8 cellular contexts compared by ENCODE assay signal in genomic region chr6:158560787-158561246, GRCh38. TPM values are rescaled to one million over a fixed set of nuclear protein-coding genes. Genes with fewer than 3 reads are reported as not detected.
DNase-seq lines count a peak whose midpoint lies in the region; ATAC-seq, FAIRE-seq and TF ChIP-seq lines count a peak whose summit lies in the region.

No MANE protein-coding gene starts in this region.

- peak overlapping the region; percentile 95 for H3K4me3 Mint-ChIP-seq in endothelial cell (ENCODE audit: unreplicated experiment)
- H3K4me3 Mint-ChIP-seq in naive thymus-derived CD8-positive, alpha-beta T cell: peak overlapping the region; percentile 89 to 97 (median 94)

- DNase-seq in Right ventricle myocardium superior: no peak
- no peak for DNase-seq in cardiac septum (ENCODE audit: low spot score)
- DNase-seq in SJCRH30: peak; percentile 40 to 56
- DNase-seq in endothelial cell (ENCODE audit: low spot score): no peak
- no peak for DNase-seq in naive thymus-derived CD8-positive, alpha-beta T cell
- no peak for DNase-seq in NCI-H2171 (lab: John Stamatoyannopoulos, UW)
- no peak for DNase-seq in RCC 7860 (ENCODE audit: low spot score)
- DNase-seq in GM10248 (ENCODE audit: extremely low spot score): no peak

- intact Hi-C loops in Right ventricle myocardium superior (cut with DNase I) (no loop called here), cardiac septum (cut with DNase I) (no loop called here)

- H3K27me3 ChIP-seq in SJCRH30: no peaks in the 10 kb centered on the region

- no peaks in the 10 kb centered on the region for H3K36me3 ChIP-seq in SJCRH30

- ATAC-seq in Right ventricle myocardium superior (ENCODE audit: poor library complexity): peak; percentile 39
- no peak for ATAC-seq in naive thymus-derived CD8-positive, alpha-beta T cell

- H3K4me3 ChIP-seq in SJCRH30: peak overlapping the region; percentile 86

- FAIRE-seq in RCC 7860 (lab: Jason Lieb, UNC): no peak

- H3K27ac Mint-ChIP-seq in endothelial cell (ENCODE audit: unreplicated experiment): peak overlapping the region; percentile 83
- peak overlapping the region; percentile 73 to 97 (median 94) for H3K27ac Mint-ChIP-seq in naive thymus-derived CD8-positive, alpha-beta T cell

- CTCF ChIA-PET in GM10248 (lab: Yijun Ruan, JAX): interaction anchor here (1.3 kb wide), 1 partner anchor 8 kb away, joined by 3 read pairs; no protein-coding TSS in a partner anchor

- POLR2A ChIA-PET in naive thymus-derived CD8-positive, alpha-beta T cell (lab: Charles Lee): no interaction called here
- POLR2A ChIA-PET in GM10248 (lab: Yijun Ruan, JAX): no interaction called here

- no peak for TF ChIP-seq CTCF in endothelial cell (IDR thresholded peaks at IDR 0.05; ENCODE audit: unreplicated experiment)
- no peak for TF ChIP-seq CTCF in GM10248 (IDR thresholded peaks at IDR 0.05; ENCODE audit: control extremely low read depth, extremely low read depth, low read depth, missing control alignments)

- peaks cover 8% of the 10 kb centered on the region for H3K36me3 Mint-ChIP-seq in endothelial cell (ENCODE audit: low read depth, unreplicated experiment)
- H3K36me3 Mint-ChIP-seq in naive thymus-derived CD8-positive, alpha-beta T cell: no peaks in the 10 kb centered on the region

- no peaks in the 10 kb centered on the region for H3K9me3 Mint-ChIP-seq in endothelial cell (ENCODE audit: unreplicated experiment)
- no peaks in the 10 kb centered on the region for H3K9me3 Mint-ChIP-seq in naive thymus-derived CD8-positive, alpha-beta T cell

- peaks cover 14% of the 10 kb centered on the region for H3K27me3 Mint-ChIP-seq in endothelial cell (ENCODE audit: unreplicated experiment)
- no peaks in the 10 kb centered on the region for H3K27me3 Mint-ChIP-seq in naive thymus-derived CD8-positive, alpha-beta T cell

- peaks cover 48% of the 10 kb centered on the region for H3K4me1 Mint-ChIP-seq in endothelial cell (ENCODE audit: unreplicated experiment)
- peaks cover 23 to 55% (median 51%) of the 10 kb centered on the region in 4 donors for H3K4me1 Mint-ChIP-seq in naive thymus-derived CD8-positive, alpha-beta T cell

- H3K9me3 ChIP-seq in SJCRH30 (replicated peaks): no peaks in the 10 kb centered on the region

- peak overlapping the region; percentile 79 for H3K27ac ChIP-seq in SJCRH30

- peaks cover 5% of the 10 kb centered on the region; the same call in 1 of the 2 replicates for H3K4me1 ChIP-seq in SJCRH30

RNA-seq across cellular contexts. Expression of gene TMEM181, which starts 0.9 kb away (rescaled TPM):
- total RNA-seq in Right ventricle myocardium superior (8.8 TPM), cardiac septum (10.6 TPM), endothelial cell (ENCODE audit: unreplicated experiment) (29.5 TPM)
- 31.1 and 33.5 TPM in 2 replicates for total RNA-seq in SJCRH30 (2014; rRNA removed; shearing (Covaris generic))
- 10 to 100 TPM; 16.6 to 16.9 TPM for total RNA-seq in naive thymus-derived CD8-positive, alpha-beta T cell
- 1 to 10 TPM; 3.9 to 4.6 (median 4.2) TPM for polyA plus RNA-seq in naive thymus-derived CD8-positive, alpha-beta T cell

Comparison
In these comparisons a context has a peak if more than half of its experiments do, and no peak if none do; other contexts are left out.
1. DNase-seq: peak in SJCRH30 (2 of 2); none in Right ventricle myocardium superior (single experiment), cardiac septum (single experiment), endothelial cell (single experiment), naive thymus-derived CD8-positive, alpha-beta T cell (0 of 10), NCI-H2171 (single experiment), RCC 7860 (single experiment) and GM10248 (single experiment).